In the genomic region with DNA sequence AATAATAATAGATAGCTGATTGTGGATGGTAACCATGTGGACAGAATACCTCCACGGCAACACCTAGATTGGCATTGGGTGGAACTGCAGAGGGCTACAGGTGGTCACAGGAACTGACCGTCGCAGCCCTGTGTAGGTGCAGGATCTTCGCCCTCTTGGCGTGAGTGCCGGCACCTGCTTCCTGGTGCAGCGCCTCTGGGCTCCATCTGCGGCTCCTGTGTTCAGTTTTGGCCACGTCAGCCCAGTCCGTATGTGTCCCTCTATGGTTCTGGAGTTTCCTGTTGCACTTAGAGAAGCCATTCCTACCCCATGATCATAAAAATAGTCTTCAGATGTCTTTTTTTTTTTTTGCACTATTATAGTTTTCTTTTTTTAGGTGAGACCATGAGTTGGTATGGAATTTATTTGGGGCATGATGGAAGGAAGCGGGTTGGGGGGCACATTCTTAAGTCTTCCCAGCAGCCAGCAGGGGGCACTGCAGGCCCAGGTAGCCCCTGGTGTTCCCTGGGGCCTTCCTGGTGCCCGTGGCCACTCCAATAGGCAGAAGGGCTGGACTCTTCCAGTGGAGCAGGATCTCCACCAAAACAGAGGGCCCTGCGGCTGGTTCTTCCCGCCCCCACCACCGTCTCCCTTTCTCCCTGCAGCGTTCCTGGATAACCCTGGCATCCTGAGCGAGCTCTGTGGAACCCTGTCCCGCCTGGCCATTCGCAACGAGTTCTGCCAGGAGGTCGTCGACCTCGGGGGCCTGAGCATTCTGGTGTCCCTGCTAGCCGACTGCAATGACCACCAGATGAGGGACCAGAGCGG, we compare ENCODE assay signal across 1 cellular context.
TF ChIP-seq lines count a peak whose summit lies in the region.

No MANE protein-coding gene starts in this region.

TF ChIP-seq in GM12878, 131 proteins besides CTCF, POLR2A, EP300 and RAD21 (continued from another document):
- TF ChIP-seq, protein P1, sequence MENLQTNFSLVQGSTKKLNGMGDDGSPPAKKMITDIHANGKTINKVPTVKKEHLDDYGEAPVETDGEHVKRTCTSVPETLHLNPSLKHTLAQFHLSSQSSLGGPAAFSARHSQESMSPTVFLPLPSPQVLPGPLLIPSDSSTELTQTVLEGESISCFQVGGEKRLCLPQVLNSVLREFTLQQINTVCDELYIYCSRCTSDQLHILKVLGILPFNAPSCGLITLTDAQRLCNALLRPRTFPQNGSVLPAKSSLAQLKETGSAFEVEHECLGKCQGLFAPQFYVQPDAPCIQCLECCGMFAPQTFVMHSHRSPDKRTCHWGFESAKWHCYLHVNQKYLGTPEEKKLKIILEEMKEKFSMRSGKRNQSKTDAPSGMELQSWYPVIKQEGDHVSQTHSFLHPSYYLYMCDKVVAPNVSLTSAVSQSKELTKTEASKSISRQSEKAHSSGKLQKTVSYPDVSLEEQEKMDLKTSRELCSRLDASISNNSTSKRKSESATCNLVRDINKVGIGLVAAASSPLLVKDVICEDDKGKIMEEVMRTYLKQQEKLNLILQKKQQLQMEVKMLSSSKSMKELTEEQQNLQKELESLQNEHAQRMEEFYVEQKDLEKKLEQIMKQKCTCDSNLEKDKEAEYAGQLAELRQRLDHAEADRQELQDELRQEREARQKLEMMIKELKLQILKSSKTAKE (IDR thresholded peaks at IDR 0.05; ENCODE audit: low read depth, poor library complexity, severe bottlenecking), result no peak
- TF ChIP-seq SIX5 (IDR thresholded peaks at IDR 0.05; ENCODE audit: low read depth, low read length, severe bottlenecking) (no peak), BMI1 (IDR thresholded peaks at IDR 0.05; ENCODE audit: borderline replicate concordance) (no peak), IKZF1 (conservative IDR thresholded peaks at IDR 0.05) (peak; percentile 35; the same call in 1 of the 2 replicates), IKZF2 (IDR thresholded peaks at IDR 0.05) (no peak), SMC3 (IDR thresholded peaks at IDR 0.05; ENCODE audit: borderline replicate concordance, low read length) (peak; percentile 66), NR2C1 (IDR thresholded peaks at IDR 0.05) (no peak)
- TF ChIP-seq, protein P2, sequence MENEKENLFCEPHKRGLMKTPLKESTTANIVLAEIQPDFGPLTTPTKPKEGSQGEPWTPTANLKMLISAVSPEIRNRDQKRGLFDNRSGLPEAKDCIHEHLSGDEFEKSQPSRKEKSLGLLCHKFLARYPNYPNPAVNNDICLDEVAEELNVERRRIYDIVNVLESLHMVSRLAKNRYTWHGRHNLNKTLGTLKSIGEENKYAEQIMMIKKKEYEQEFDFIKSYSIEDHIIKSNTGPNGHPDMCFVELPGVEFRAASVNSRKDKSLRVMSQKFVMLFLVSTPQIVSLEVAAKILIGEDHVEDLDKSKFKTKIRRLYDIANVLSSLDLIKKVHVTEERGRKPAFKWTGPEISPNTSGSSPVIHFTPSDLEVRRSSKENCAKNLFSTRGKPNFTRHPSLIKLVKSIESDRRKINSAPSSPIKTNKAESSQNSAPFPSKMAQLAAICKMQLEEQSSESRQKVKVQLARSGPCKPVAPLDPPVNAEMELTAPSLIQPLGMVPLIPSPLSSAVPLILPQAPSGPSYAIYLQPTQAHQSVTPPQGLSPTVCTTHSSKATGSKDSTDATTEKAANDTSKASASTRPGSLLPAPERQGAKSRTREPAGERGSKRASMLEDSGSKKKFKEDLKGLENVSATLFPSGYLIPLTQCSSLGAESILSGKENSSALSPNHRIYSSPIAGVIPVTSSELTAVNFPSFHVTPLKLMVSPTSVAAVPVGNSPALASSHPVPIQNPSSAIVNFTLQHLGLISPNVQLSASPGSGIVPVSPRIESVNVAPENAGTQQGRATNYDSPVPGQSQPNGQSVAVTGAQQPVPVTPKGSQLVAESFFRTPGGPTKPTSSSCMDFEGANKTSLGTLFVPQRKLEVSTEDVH (IDR thresholded peaks at IDR 0.05; ENCODE audit: low read depth, partially characterized antibody), result no peak
